14 cellular contexts compared by ENCODE assay signal in the genomic region with DNA sequence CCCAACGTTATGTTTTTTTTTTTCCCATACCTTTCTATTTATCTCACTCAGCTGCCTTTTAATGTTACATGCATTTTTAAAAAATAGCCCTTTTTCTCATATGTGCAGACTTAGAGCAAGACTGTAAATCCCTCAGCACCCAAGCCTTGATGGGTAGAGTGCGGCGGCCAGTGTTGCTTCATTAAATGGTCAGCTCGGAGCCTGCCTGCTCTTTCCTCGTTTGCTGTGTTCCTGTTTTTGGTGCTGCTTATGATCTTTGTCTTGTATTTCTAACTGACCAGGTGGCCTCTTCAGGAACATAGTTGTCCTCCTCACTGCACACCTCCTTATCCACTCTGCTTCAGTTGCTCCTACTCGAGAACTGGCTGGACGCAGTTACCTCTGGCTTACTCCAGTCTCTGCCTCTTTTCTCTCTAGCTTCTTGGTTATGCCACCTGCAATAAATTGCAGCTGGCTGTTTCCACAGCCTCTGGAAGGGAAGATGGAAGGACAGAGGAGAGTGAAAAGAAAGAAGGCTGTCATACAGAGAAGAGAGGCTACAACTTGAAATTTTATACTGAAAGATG. TPM values are rescaled to one million over a fixed set of nuclear protein-coding genes. Genes with fewer than 3 reads are reported as not detected.
DNase-seq lines count a peak whose midpoint lies in the region; ATAC-seq lines count a peak whose summit lies in the region.
"Had no signal": no experiment of that assay in that cellular context is flagged by ENCODE, and none has a peak within 500 bp of the region (broad histone marks: within the 10 kb centered on the region; RNA-seq: fewer than 3 reads in every experiment).

No MANE protein-coding gene starts in this region.

- no peaks in the 10 kb centered on the region for H3K27me3 Mint-ChIP-seq in activated T-cell treated with anti-CD3 and anti-CD28 coated beads, Interleukin-2, amount 50 U/mL, for 4 hours (ENCODE audit: low read depth)

- peak overlapping the region; percentile 7; the same call in 1 of the 2 replicates for H3K9ac ChIP-seq in iPS-20b (ENCODE audit: low read depth, low read length)

- H3K36me3 ChIP-seq in iPS-20b (ENCODE audit: insufficient read depth, low read depth, low read length), result no peaks in the 10 kb centered on the region

- H3K27ac ChIP-seq in iPS-20b (ENCODE audit: low read length), result no peak overlapping the region
- H3K27ac ChIP-seq: PC-9, testis had no signal

- no peak for ATAC-seq in activated T-cell treated with anti-CD3 and anti-CD28 coated beads, Interleukin-2, amount 50 U/mL, for 4 hours
- no peak for ATAC-seq in stimulated activated effector memory CD8-positive, alpha-beta T cell treated with anti-CD3 and anti-CD28 coated beads, Interleukin-12 subunit alpha, Interleukin-12 subunit beta, amount 100 ng/mL, for 72 hours
- no peak for ATAC-seq in HG03095 (IDR thresholded peaks at IDR 0.05; ENCODE audit: unreplicated experiment)
- no peak for ATAC-seq in HG02642 (IDR thresholded peaks at IDR 0.05; ENCODE audit: poor library complexity, unreplicated experiment)

- H3K4me1 Mint-ChIP-seq in activated T-cell treated with anti-CD3 and anti-CD28 coated beads, Interleukin-2, amount 50 U/mL, for 4 hours (ENCODE audit: low read depth), result peaks cover 59% of the 10 kb centered on the region
- peaks cover 68% of the 10 kb centered on the region for H3K4me1 Mint-ChIP-seq in stimulated activated effector memory CD8-positive, alpha-beta T cell treated with anti-CD3 and anti-CD28 coated beads, Interleukin-12 subunit alpha, Interleukin-12 subunit beta, amount 100 ng/mL, for 72 hours

- H3K9me3 ChIP-seq in iPS-20b (ENCODE audit: insufficient read depth, low read depth, low read length), result no peaks in the 10 kb centered on the region
- H3K9me3 ChIP-seq: testis had no signal

- no peak for DNase-seq in activated T-cell treated with anti-CD3 and anti-CD28 coated beads, Interleukin-2, amount 50 U/mL, for 4 hours
- DNase-seq in activated T-cell treated with anti-CD3 and anti-CD28 coated beads for 4 hours (no peak), SKM-1 (lab: John Stamatoyannopoulos, UW; ENCODE audit: unreplicated experiment) (peak; percentile 41), AG20443 (ENCODE audit: low spot score) (no peak)
- DNase-seq in stimulated activated effector memory CD8-positive, alpha-beta T cell treated with anti-CD3 and anti-CD28 coated beads, Interleukin-12 subunit alpha, Interleukin-12 subunit beta, amount 100 ng/mL, for 72 hours (ENCODE audit: low spot score in 2 of 2), result no peak
- DNase-seq: activated T-cell treated with anti-CD3 and anti-CD28 coated beads, Interleukin-2, amount 50 U/mL, for 48 hours; amniotic stem cell; mammary epithelial cell; NCI-H2227 treated with DMSO at 0.1 percent for 48 hours; PC-9; testis had no signal

- no peak overlapping the region for H3K27ac Mint-ChIP-seq in stimulated activated effector memory CD8-positive, alpha-beta T cell treated with anti-CD3 and anti-CD28 coated beads, Interleukin-12 subunit alpha, Interleukin-12 subunit beta, amount 100 ng/mL, for 72 hours

- H3K9me3 Mint-ChIP-seq in activated T-cell treated with anti-CD3 and anti-CD28 coated beads, Interleukin-2, amount 50 U/mL, for 4 hours, result no peaks in the 10 kb centered on the region
- no peaks in the 10 kb centered on the region for H3K9me3 Mint-ChIP-seq in stimulated activated effector memory CD8-positive, alpha-beta T cell treated with anti-CD3 and anti-CD28 coated beads, Interleukin-12 subunit alpha, Interleukin-12 subunit beta, amount 100 ng/mL, for 72 hours

- H3K36me3 Mint-ChIP-seq in activated T-cell treated with anti-CD3 and anti-CD28 coated beads, Interleukin-2, amount 50 U/mL, for 4 hours (ENCODE audit: insufficient read depth), result peaks cover 5% of the 10 kb centered on the region
- H3K36me3 Mint-ChIP-seq in stimulated activated effector memory CD8-positive, alpha-beta T cell treated with anti-CD3 and anti-CD28 coated beads, Interleukin-12 subunit alpha, Interleukin-12 subunit beta, amount 100 ng/mL, for 72 hours, result peaks cover 99% of the 10 kb centered on the region

- H3K4me3 ChIP-seq in iPS-20b (ENCODE audit: low read length), result no peak overlapping the region
- H3K4me3 ChIP-seq: PC-9, testis had no signal

- no peaks in the 10 kb centered on the region for H3K27me3 ChIP-seq in iPS-20b (ENCODE audit: insufficient read depth, low read length)
- H3K27me3 ChIP-seq: testis had no signal

- peaks cover 20% of the 10 kb centered on the region for H3K4me1 ChIP-seq in iPS-20b (ENCODE audit: insufficient read depth, low read length)
- H3K4me1 ChIP-seq: testis had no signal

- H3K4me3 Mint-ChIP-seq in activated T-cell treated with anti-CD3 and anti-CD28 coated beads, Interleukin-2, amount 50 U/mL, for 4 hours, result peak overlapping the region; percentile 34
- H3K4me3 Mint-ChIP-seq in stimulated activated effector memory CD8-positive, alpha-beta T cell treated with anti-CD3 and anti-CD28 coated beads, Interleukin-12 subunit alpha, Interleukin-12 subunit beta, amount 100 ng/mL, for 72 hours, result peak overlapping the region; percentile 26

RNA-seq across cellular contexts. Expression of gene RBPJ, which starts 10.6 kb away (rescaled TPM):
- total RNA-seq in activated T-cell treated with anti-CD3 and anti-CD28 coated beads, Interleukin-2, amount 50 U/mL, for 4 hours, result 100 to 1,000 TPM; 164 to 194 (median 182) TPM
